Comparison of ENCODE assay signal across 10 cellular contexts in genomic region chr1:47109482-47109881, GRCh38. TPM values are rescaled to one million over a fixed set of nuclear protein-coding genes. Genes with fewer than 3 reads are reported as not detected.
"Had no signal": no experiment of that assay in that cellular context is flagged by ENCODE, and none has a peak within 500 bp of the region (broad histone marks: within the 10 kb centered on the region; RNA-seq: fewer than 3 reads in every experiment).

No MANE protein-coding gene starts in this region.

RNA-seq across cellular contexts. Expression of gene CYP4A22, which starts 27.8 kb away (rescaled TPM):
- total RNA-seq: activated CD4-positive, alpha-beta memory T cell treated with anti-CD3 and anti-CD28 coated beads for 36 hours; activated CD4-positive, alpha-beta T cell treated with anti-CD3 and anti-CD28 coated beads, Interleukin-2, amount 10 ng/mL, durations not matched to agents 7 days and 5 days; activated naive CD4-positive, alpha-beta T cell treated with anti-CD3 and anti-CD28 coated beads, Interleukin-2, amount 50 U/mL, for 72 hours; activated T-cell treated with anti-CD3 and anti-CD28 coated beads, Interleukin-2, amount 50 U/mL, for 4 hours; ascending aorta; cardiac muscle cell; OCI-LY7; SK-MEL-5; T-helper 2 cell treated with Interferon-gamma antibody and Interleukin-4, amounts not matched to agents 100 ng/mL and 5 ng/mL, for 36 hours had no signal
- polyA plus RNA-seq: cardiac muscle cell, K562 had no signal

RNA-seq across cellular contexts. Expression of gene CYP4Z1, which starts 42.5 kb away (rescaled TPM):
- total RNA-seq: activated CD4-positive, alpha-beta memory T cell treated with anti-CD3 and anti-CD28 coated beads for 36 hours; activated CD4-positive, alpha-beta T cell treated with anti-CD3 and anti-CD28 coated beads, Interleukin-2, amount 10 ng/mL, durations not matched to agents 7 days and 5 days; activated naive CD4-positive, alpha-beta T cell treated with anti-CD3 and anti-CD28 coated beads, Interleukin-2, amount 50 U/mL, for 72 hours; activated T-cell treated with anti-CD3 and anti-CD28 coated beads, Interleukin-2, amount 50 U/mL, for 4 hours; cardiac muscle cell; K562; OCI-LY7; SK-MEL-5; T-helper 2 cell treated with Interferon-gamma antibody and Interleukin-4, amounts not matched to agents 100 ng/mL and 5 ng/mL, for 36 hours had no signal
- polyA plus RNA-seq: cardiac muscle cell, K562 had no signal
